7 cellular contexts compared by ENCODE assay signal in genomic region chr14:62126885-62127478, GRCh38.
DNase-seq lines count a peak whose midpoint lies in the region; ATAC-seq and TF ChIP-seq lines count a peak whose summit lies in the region.

No MANE protein-coding gene starts in this region.

- no peaks in the 10 kb centered on the region for H3K4me1 Mint-ChIP-seq in mesothelial cell of epicardium

- H3K9ac ChIP-seq in Loucy (ENCODE audit: low read depth, low read length, poor library complexity, severe bottlenecking), result no peak overlapping the region

- no peak for TF ChIP-seq POLR2A in Peyer's patch (IDR thresholded peaks at IDR 0.05)

- H3K36me3 ChIP-seq in Loucy (ENCODE audit: insufficient read depth, low read length) (no peaks in the 10 kb centered on the region), Peyer's patch (no peaks in the 10 kb centered on the region)

- no peaks in the 10 kb centered on the region for H3F3A ChIP-seq in Loucy (ENCODE audit: low read depth)

- no peaks in the 10 kb centered on the region for H3K79me2 ChIP-seq in Loucy (ENCODE audit: insufficient read depth, low read length)

- H3K27me3 ChIP-seq in Loucy (ENCODE audit: insufficient read depth, low read length, poor library complexity, severe bottlenecking) (no peaks in the 10 kb centered on the region), Peyer's patch (no peaks in the 10 kb centered on the region)

- no peaks in the 10 kb centered on the region for H4K20me1 ChIP-seq in Loucy (ENCODE audit: insufficient read depth, low read length, poor library complexity, severe bottlenecking)

- peak; percentile 23 for DNase-seq in GM04504 (ENCODE audit: low read depth)
- no peak for DNase-seq in Peyer's patch
- DNase-seq in dermis microvascular lymphatic vessel endothelial cell (ENCODE audit: low read depth in 2 of 2), result peak; percentile 22 to 57
- no peak for DNase-seq in mesothelial cell of epicardium (ENCODE audit: low spot score in 2 of 2, unreplicated experiment in 2 of 2)

- H2AFZ ChIP-seq in Loucy (ENCODE audit: low read length), result no peak overlapping the region

- TF ChIP-seq CTCF in Loucy (conservative IDR thresholded peaks at IDR 0.05; ENCODE audit: low read length), result peak; percentile 93
- peak; percentile 50 to 77 (median 66) for TF ChIP-seq CTCF in Peyer's patch (IDR thresholded peaks at IDR 0.05)
- TF ChIP-seq CTCF in mesothelial cell of epicardium (IDR thresholded peaks at IDR 0.05; ENCODE audit: unreplicated experiment), result peak; percentile 74

- H3K9me3 Mint-ChIP-seq in mesothelial cell of epicardium, result no peaks in the 10 kb centered on the region

- no peaks in the 10 kb centered on the region for H3K36me3 Mint-ChIP-seq in mesothelial cell of epicardium

- no peak overlapping the region for H3K4me2 ChIP-seq in Loucy (ENCODE audit: low read depth, low read length, poor library complexity, severe bottlenecking)

- H3K27ac Mint-ChIP-seq in mesothelial cell of epicardium, result no peak overlapping the region

- peaks cover 49% of the 10 kb centered on the region for H3K27me3 Mint-ChIP-seq in mesothelial cell of epicardium (ENCODE audit: low read depth)

- H3K4me1 ChIP-seq in Loucy (ENCODE audit: insufficient read depth, low read length, poor library complexity, severe bottlenecking), result no peaks in the 10 kb centered on the region
- H3K4me1 ChIP-seq in Peyer's patch, result no peaks in the 10 kb centered on the region

- ATAC-seq in GM21723 (IDR thresholded peaks at IDR 0.05; ENCODE audit: unreplicated experiment), result peak; percentile 76
- ATAC-seq in HG02763 (IDR thresholded peaks at IDR 0.05; ENCODE audit: unreplicated experiment), result no peak

- H3K27ac ChIP-seq in Peyer's patch, result no peak overlapping the region

- no peaks in the 10 kb centered on the region for H3K9me3 ChIP-seq in Loucy (ENCODE audit: insufficient read depth, low read depth, low read length)
- H3K9me3 ChIP-seq in Peyer's patch, result no peaks in the 10 kb centered on the region

- no peak overlapping the region for H3K4me3 Mint-ChIP-seq in mesothelial cell of epicardium

- H3K4me3 ChIP-seq in Loucy (ENCODE audit: low read length, poor library complexity, severe bottlenecking), result no peak overlapping the region
- H3K4me3 ChIP-seq in Peyer's patch, result no peak overlapping the region

- no peaks in the 10 kb centered on the region for H3K9me2 ChIP-seq in Loucy (replicated peaks; ENCODE audit: low read depth, low read length)

Comparison
In these comparisons a context has a peak if more than half of its experiments do, and no peak if none do; other contexts are left out.
1. DNase-seq: peak in GM04504 (single experiment) and dermis microvascular lymphatic vessel endothelial cell (2 of 2); none in Peyer's patch (0 of 3) and mesothelial cell of epicardium (0 of 2).
2. Peak in every context shown above with its lines, with median percentiles within 50 percentile points of each other: CTCF ChIP-seq.